13 cellular contexts compared by ENCODE assay signal in genomic region chr14:99201351-99202073, GRCh38.
DNase-seq lines count a peak whose midpoint lies in the region; ATAC-seq and TF ChIP-seq lines count a peak whose summit lies in the region.
"Had no signal": no experiment of that assay in that cellular context is flagged by ENCODE, and none has a peak within 500 bp of the region (broad histone marks: within the 10 kb centered on the region; RNA-seq: fewer than 3 reads in every experiment).

No MANE protein-coding gene starts in this region.

- no peaks in the 10 kb centered on the region for H3F3A ChIP-seq in Loucy (ENCODE audit: low read depth)

- H3K9me2 ChIP-seq in Loucy (replicated peaks; ENCODE audit: low read depth, low read length): no peaks in the 10 kb centered on the region

- H3K27ac Mint-ChIP-seq in activated CD4-positive, alpha-beta T cell treated with anti-CD3 and anti-CD28 coated beads, Interleukin-2, amount 10 ng/mL, durations not matched to agents 24 days and 14 days: peak overlapping the region; percentile 91
- peak overlapping the region; percentile 99 for H3K27ac Mint-ChIP-seq in activated naive CD4-positive, alpha-beta T cell treated with anti-CD3 and anti-CD28 coated beads, Interleukin-2, amount 50 U/mL, for 24 hours
- peak overlapping the region; percentile 87 to 99 (median 97) for H3K27ac Mint-ChIP-seq in naive thymus-derived CD8-positive, alpha-beta T cell

- ATAC-seq in naive thymus-derived CD8-positive, alpha-beta T cell: peak; percentile 14 to 42
- ATAC-seq in GM18868 (IDR thresholded peaks at IDR 0.05; ENCODE audit: unreplicated experiment): no peak
- ATAC-seq: GM12878 had no signal

- H3K79me2 ChIP-seq in Loucy (ENCODE audit: insufficient read depth, low read length): peaks cover 99% of the 10 kb centered on the region

- peaks cover 92% of the 10 kb centered on the region for H3K4me1 Mint-ChIP-seq in activated CD4-positive, alpha-beta T cell treated with anti-CD3 and anti-CD28 coated beads, Interleukin-2, amount 10 ng/mL, durations not matched to agents 24 days and 14 days
- H3K4me1 Mint-ChIP-seq in activated naive CD4-positive, alpha-beta T cell treated with anti-CD3 and anti-CD28 coated beads, Interleukin-2, amount 50 U/mL, for 24 hours: peaks cover 98% of the 10 kb centered on the region
- peaks cover 68 to 100% (median 99%) of the 10 kb centered on the region in 4 donors for H3K4me1 Mint-ChIP-seq in naive thymus-derived CD8-positive, alpha-beta T cell

- H3K36me3 Mint-ChIP-seq in activated CD4-positive, alpha-beta T cell treated with anti-CD3 and anti-CD28 coated beads, Interleukin-2, amount 10 ng/mL, durations not matched to agents 24 days and 14 days (ENCODE audit: low read depth): peaks cover 41% of the 10 kb centered on the region
- peaks cover 13% of the 10 kb centered on the region for H3K36me3 Mint-ChIP-seq in activated naive CD4-positive, alpha-beta T cell treated with anti-CD3 and anti-CD28 coated beads, Interleukin-2, amount 50 U/mL, for 24 hours
- H3K36me3 Mint-ChIP-seq in naive thymus-derived CD8-positive, alpha-beta T cell: peaks cover 0 to 79% (median 11%) of the 10 kb centered on the region in 3 donors

- peak overlapping the region; percentile 51 for H3K4me3 Mint-ChIP-seq in activated CD4-positive, alpha-beta T cell treated with anti-CD3 and anti-CD28 coated beads, Interleukin-2, amount 10 ng/mL, durations not matched to agents 24 days and 14 days
- peak overlapping the region; percentile 80 for H3K4me3 Mint-ChIP-seq in activated naive CD4-positive, alpha-beta T cell treated with anti-CD3 and anti-CD28 coated beads, Interleukin-2, amount 50 U/mL, for 24 hours
- H3K4me3 Mint-ChIP-seq in naive thymus-derived CD8-positive, alpha-beta T cell: peak overlapping the region; percentile 64 to 98 (median 84)

- no peaks in the 10 kb centered on the region for H3K27me3 Mint-ChIP-seq in activated CD4-positive, alpha-beta T cell treated with anti-CD3 and anti-CD28 coated beads, Interleukin-2, amount 10 ng/mL, durations not matched to agents 24 days and 14 days
- no peaks in the 10 kb centered on the region for H3K27me3 Mint-ChIP-seq in activated naive CD4-positive, alpha-beta T cell treated with anti-CD3 and anti-CD28 coated beads, Interleukin-2, amount 50 U/mL, for 24 hours
- no peaks in the 10 kb centered on the region for H3K27me3 Mint-ChIP-seq in naive thymus-derived CD8-positive, alpha-beta T cell

- POLR2A ChIA-PET in naive thymus-derived CD8-positive, alpha-beta T cell (lab: Charles Lee): interaction anchor here (1.0 to 76.3 kb wide), 5 partner anchors 10 to 1033 kb away, joined by 3 to 2798 read pairs (median 446); partner anchors contain the start of gene BCL11B

- H3K9ac ChIP-seq in Loucy (ENCODE audit: low read depth, low read length, poor library complexity, severe bottlenecking): no peak overlapping the region

- H3K36me3 ChIP-seq in Loucy (ENCODE audit: insufficient read depth, low read length): peaks cover 44% of the 10 kb centered on the region; the same call in 1 of the 2 replicates
- H3K36me3 ChIP-seq: prostate gland had no signal

- no peak for DNase-seq in activated CD4-positive, alpha-beta T cell treated with anti-CD3 and anti-CD28 coated beads, Interleukin-2, amount 10 ng/mL, durations not matched to agents 24 days and 14 days
- DNase-seq in activated CD4-positive, alpha-beta T cell treated with anti-CD3 and anti-CD28 coated beads for 1 hour: no peak
- DNase-seq in naive thymus-derived CD8-positive, alpha-beta T cell: peak in 5 of 10 donors; percentile 51 to 76 (median 60)
- DNase-seq in NCI-H2107 (lab: John Stamatoyannopoulos, UW) (no peak), NCI-H187 treated with DMSO at 0.1 percent for 48 hours (lab: John Stamatoyannopoulos, UW) (no peak)
- DNase-seq: foreskin melanocyte; stimulated activated CD4-positive, alpha-beta T cell treated with anti-CD3 and anti-CD28 coated beads, Interleukin-15, amount 100 ng/mL, for 24 hours; T-helper 9 cell had no signal

- H3K9me3 ChIP-seq in Loucy (ENCODE audit: insufficient read depth, low read depth, low read length): no peaks in the 10 kb centered on the region
- H3K9me3 ChIP-seq: prostate gland had no signal

- TF ChIP-seq CTCF in Loucy (conservative IDR thresholded peaks at IDR 0.05; ENCODE audit: low read length): 0 out of 2 replicates have a peak, but pooled peaks have one; percentile 12

- no peak overlapping the region for H3K4me3 ChIP-seq in Loucy (ENCODE audit: low read length, poor library complexity, severe bottlenecking)
- H3K4me3 ChIP-seq: GM12878, prostate gland had no signal

- no peaks in the 10 kb centered on the region for H3K27me3 ChIP-seq in Loucy (ENCODE audit: insufficient read depth, low read length, poor library complexity, severe bottlenecking)

- peaks cover 55% of the 10 kb centered on the region for H4K20me1 ChIP-seq in Loucy (ENCODE audit: insufficient read depth, low read length, poor library complexity, severe bottlenecking)

- no peaks in the 10 kb centered on the region for H3K9me3 Mint-ChIP-seq in activated CD4-positive, alpha-beta T cell treated with anti-CD3 and anti-CD28 coated beads, Interleukin-2, amount 10 ng/mL, durations not matched to agents 24 days and 14 days
- H3K9me3 Mint-ChIP-seq in activated naive CD4-positive, alpha-beta T cell treated with anti-CD3 and anti-CD28 coated beads, Interleukin-2, amount 50 U/mL, for 24 hours: no peaks in the 10 kb centered on the region
- no peaks in the 10 kb centered on the region for H3K9me3 Mint-ChIP-seq in naive thymus-derived CD8-positive, alpha-beta T cell

- no peaks in the 10 kb centered on the region for H3K4me1 ChIP-seq in Loucy (ENCODE audit: insufficient read depth, low read length, poor library complexity, severe bottlenecking)
- H3K4me1 ChIP-seq: prostate gland had no signal

- H2AFZ ChIP-seq in Loucy (ENCODE audit: low read length): no peak overlapping the region

- intact Hi-C loops in activated CD4-positive, alpha-beta T cell treated with anti-CD3 and anti-CD28 coated beads, Interleukin-2, amount 10 ng/mL, durations not matched to agents 24 days and 14 days (cut with micrococcal nuclease): loop anchor here (1.0 kb wide), 1 partner anchor 8 kb away; no protein-coding TSS in a partner anchor

- no peak overlapping the region for H3K4me2 ChIP-seq in Loucy (ENCODE audit: low read depth, low read length, poor library complexity, severe bottlenecking)
